ENCODE assay signal across 5 cellular contexts in the genomic region with DNA sequence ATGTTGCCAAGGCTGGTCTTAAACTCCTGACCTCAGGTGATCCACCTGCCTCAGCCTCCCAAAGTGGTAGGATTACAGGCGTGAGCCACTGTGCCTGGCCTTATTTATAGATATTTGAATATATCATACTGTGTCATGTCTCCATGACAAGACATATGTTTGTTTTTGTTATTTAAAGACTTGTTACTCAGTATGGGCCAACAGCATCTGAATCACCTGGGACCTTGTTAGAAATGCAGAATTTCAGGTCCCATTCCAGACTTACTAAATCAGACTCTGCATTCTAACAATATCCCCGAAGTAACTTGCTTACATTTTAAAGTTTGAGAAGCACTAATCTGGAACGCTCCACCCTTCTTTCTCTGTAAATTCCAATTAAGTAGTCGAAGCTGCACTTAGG.
"Had no signal": no experiment of that assay in that cellular context is flagged by ENCODE, and none has a peak within 500 bp of the region (broad histone marks: within the 10 kb centered on the region; RNA-seq: fewer than 3 reads in every experiment).

No MANE protein-coding gene starts in this region.

- H3K4me3 Mint-ChIP-seq: GM23338, H9 had no signal

- DNase-seq: H9, HCEC 1CT, IMR-90 had no signal

- H3K4me1 Mint-ChIP-seq: GM23338, H9 had no signal

- H3K27ac Mint-ChIP-seq: GM23338, H9 had no signal

- ATAC-seq: GM23338, K562 had no signal

- H3K4me3 ChIP-seq: GM23338, K562 had no signal

- H3K9me3 Mint-ChIP-seq: GM23338, H9 had no signal
